In genomic region chr2:98485453-98485755, GRCh38 we compare ENCODE assay signal across 20 cellular contexts. TPM values are rescaled to one million over a fixed set of nuclear protein-coding genes. Genes with fewer than 3 reads are reported as not detected.
DNase-seq lines count a peak whose midpoint lies in the region; ATAC-seq and TF ChIP-seq lines count a peak whose summit lies in the region.
"Had no signal": no experiment of that assay in that cellular context is flagged by ENCODE, and none has a peak within 500 bp of the region (broad histone marks: within the 10 kb centered on the region; RNA-seq: fewer than 3 reads in every experiment).

No MANE protein-coding gene starts in this region.

- peak overlapping the region; percentile 69 for H3K4me3 Mint-ChIP-seq in activated naive CD4-positive, alpha-beta T cell treated with anti-CD3 and anti-CD28 coated beads, Interleukin-2, amount 50 U/mL, for 24 hours
- H3K4me3 Mint-ChIP-seq in endodermal cell (no peak overlapping the region), type B pancreatic cell (peak overlapping the region; percentile 55)
- H3K4me3 Mint-ChIP-seq: memory B cell, neural crest cell had no signal

- H3K36me3 Mint-ChIP-seq in activated naive CD4-positive, alpha-beta T cell treated with anti-CD3 and anti-CD28 coated beads, Interleukin-2, amount 50 U/mL, for 24 hours, result no peaks in the 10 kb centered on the region
- peaks cover 3% of the 10 kb centered on the region for H3K36me3 Mint-ChIP-seq in endodermal cell (ENCODE audit: low read depth)
- H3K36me3 Mint-ChIP-seq in type B pancreatic cell, result no peaks in the 10 kb centered on the region
- H3K36me3 Mint-ChIP-seq: memory B cell had no signal

- H3K4me1 Mint-ChIP-seq in activated naive CD4-positive, alpha-beta T cell treated with anti-CD3 and anti-CD28 coated beads, Interleukin-2, amount 50 U/mL, for 24 hours, result peaks cover 99% of the 10 kb centered on the region
- H3K4me1 Mint-ChIP-seq in endodermal cell (peaks cover 63% of the 10 kb centered on the region), type B pancreatic cell (ENCODE audit: unreplicated experiment) (peaks cover 39% of the 10 kb centered on the region)

- H3K4me3 ChIP-seq in endodermal cell (ENCODE audit: low read length), result no peak overlapping the region
- H3K4me3 ChIP-seq: prostate gland, testis had no signal

- peak overlapping the region; percentile 86 for H3K27ac Mint-ChIP-seq in activated naive CD4-positive, alpha-beta T cell treated with anti-CD3 and anti-CD28 coated beads, Interleukin-2, amount 50 U/mL, for 24 hours
- peak overlapping the region; percentile 48 for H3K27ac Mint-ChIP-seq in endodermal cell
- H3K27ac Mint-ChIP-seq in type B pancreatic cell, result peak overlapping the region; percentile 89
- H3K27ac Mint-ChIP-seq: memory B cell had no signal

- no peak for ATAC-seq in GM19351 (IDR thresholded peaks at IDR 0.05; ENCODE audit: unreplicated experiment)
- ATAC-seq: SK-N-SH treated with all-trans-retinoic acid at 6 μM for 48 hours had no signal

- no peak overlapping the region for H3K9ac ChIP-seq in endodermal cell (ENCODE audit: extremely low read depth, low read length, poor library complexity, severe bottlenecking)

- no peak for DNase-seq in activated naive CD4-positive, alpha-beta T cell (lab: John Stamatoyannopoulos, UW)
- DNase-seq in RPMI8226 (peak; percentile 69), endodermal cell (no peak), type B pancreatic cell (ENCODE audit: extremely low spot score, unreplicated experiment) (no peak), LoVo (ENCODE audit: low spot score) (no peak), mucosa of gallbladder (ENCODE audit: low spot score) (no peak)
- DNase-seq: DND-41; effector CD8-positive, alpha-beta T cell; NCI-H1930; NCI-H446; small intestine; stimulated activated CD8-positive, alpha-beta memory T cell treated with anti-CD3 and anti-CD28 coated beads, Interleukin-4, amount 100 ng/mL, for 48 hours; testis had no signal

- peaks cover 10% of the 10 kb centered on the region for H3K36me3 ChIP-seq in endodermal cell (ENCODE audit: control insufficient read depth, insufficient read depth, low read length)
- H3K36me3 ChIP-seq: prostate gland had no signal

- H3K27ac ChIP-seq in endodermal cell (ENCODE audit: low read depth, low read length), result no peak overlapping the region
- H3K27ac ChIP-seq: prostate gland, testis had no signal

- H3K27me3 ChIP-seq in endodermal cell (ENCODE audit: control insufficient read depth, insufficient read depth, low read length, poor library complexity, severe bottlenecking), result no peaks in the 10 kb centered on the region
- H3K27me3 ChIP-seq: testis had no signal

- H3K9me3 ChIP-seq in endodermal cell (ENCODE audit: control insufficient read depth, low read length), result no peaks in the 10 kb centered on the region
- H3K9me3 ChIP-seq: prostate gland, testis had no signal

- no peaks in the 10 kb centered on the region for H3K9me3 Mint-ChIP-seq in activated naive CD4-positive, alpha-beta T cell treated with anti-CD3 and anti-CD28 coated beads, Interleukin-2, amount 50 U/mL, for 24 hours
- H3K9me3 Mint-ChIP-seq in endodermal cell, result no peaks in the 10 kb centered on the region
- peaks cover 5% of the 10 kb centered on the region for H3K9me3 Mint-ChIP-seq in type B pancreatic cell
- H3K9me3 Mint-ChIP-seq: IgD-negative memory B cell, memory B cell, neural crest cell had no signal

- peaks cover 11% of the 10 kb centered on the region for H3K4me1 ChIP-seq in endodermal cell (ENCODE audit: control insufficient read depth, insufficient read depth, low read length)
- H3K4me1 ChIP-seq: prostate gland had no signal

- no peaks in the 10 kb centered on the region for H3K27me3 Mint-ChIP-seq in activated naive CD4-positive, alpha-beta T cell treated with anti-CD3 and anti-CD28 coated beads, Interleukin-2, amount 50 U/mL, for 24 hours
- H3K27me3 Mint-ChIP-seq in endodermal cell (ENCODE audit: insufficient read depth), result no peaks in the 10 kb centered on the region
- no peaks in the 10 kb centered on the region for H3K27me3 Mint-ChIP-seq in type B pancreatic cell
- H3K27me3 Mint-ChIP-seq: IgD-negative memory B cell, memory B cell had no signal

- WGBS in endodermal cell (ENCODE audit: insufficient coverage in 1 of 2, insufficient read length in 1 of 2), 2 experiments, result 85 to 100% methylated on average over 1 to 4 of the region's 4 CpGs

- TF ChIP-seq CTCF in endodermal cell (conservative IDR thresholded peaks at IDR 0.05), result no peak
- no peak for TF ChIP-seq CTCF in type B pancreatic cell (conservative IDR thresholded peaks at IDR 0.05)

RNA-seq across cellular contexts. Expression of gene INPP4A, which starts 40.7 kb away (rescaled TPM):
- total RNA-seq in endodermal cell, result 10 to 100 TPM; 84.9 to 94.2 TPM
- polyA plus RNA-seq in endodermal cell (2013, experiment 1 of 2), result 31.9 TPM
- 33.3 TPM for polyA plus RNA-seq in endodermal cell (2013, experiment 2 of 2)
- 29.5 and 37.6 TPM in 2 replicates for total RNA-seq in type B pancreatic cell (ENCODE audit: low replicate concordance)
- total RNA-seq in mucosa of gallbladder, result 32.7 TPM
